ENCODE assay signal across 2 cellular contexts in the genomic region with DNA sequence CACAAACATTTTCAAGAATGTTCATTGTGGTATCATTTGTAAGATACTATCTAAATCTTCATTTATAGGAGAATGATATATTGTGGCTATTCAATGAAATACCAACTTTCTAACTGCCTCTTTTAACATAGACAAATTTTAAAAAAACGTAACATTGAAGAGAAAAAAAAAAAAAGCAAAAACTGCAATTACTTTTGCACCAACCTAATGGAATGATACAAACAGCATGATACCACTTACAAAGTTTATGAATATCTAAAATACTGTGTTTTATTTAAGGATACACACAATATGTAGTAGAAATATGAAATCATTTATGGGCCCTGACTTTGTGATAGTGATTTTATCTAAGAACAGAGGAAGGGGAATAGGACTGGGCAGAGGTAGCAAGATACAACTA.
TF ChIP-seq lines count a peak whose summit lies in the region.

No MANE protein-coding gene starts in this region.

TF ChIP-seq in HEK293T, 16 proteins besides CTCF, POLR2A, EP300 and RAD21:
- TF ChIP-seq SP1 (IDR thresholded peaks at IDR 0.05) (no peak), FOXK2 (IDR thresholded peaks at IDR 0.05) (no peak), ELF4 (IDR thresholded peaks at IDR 0.05) (peak; percentile 51; the same call in 1 of the 2 replicates)

TF ChIP-seq in K562, 482 proteins besides CTCF, POLR2A, EP300 and RAD21:
- TF ChIP-seq SIX5 (IDR thresholded peaks at IDR 0.05; ENCODE audit: borderline replicate concordance in 1 of 2, insufficient read depth in 1 of 2, low read depth in 1 of 2, low read length in 2 of 2) (no peak), GTF2E2 (tag; IDR thresholded peaks at IDR 0.05) (peak; percentile 47; the same call in 1 of the 2 replicates), NKRF (IDR thresholded peaks at IDR 0.05; ENCODE audit: borderline replicate concordance) (no peak), DDX20 (tag; IDR thresholded peaks at IDR 0.05; ENCODE audit: low read depth) (no peak), GATAD2A (IDR thresholded peaks at IDR 0.05) (no peak), ZNF146 (CRISPR knock-in tag; IDR thresholded peaks at IDR 0.05; ENCODE audit: unreplicated experiment) (no peak), MBD1 (CRISPR knock-in tag; IDR thresholded peaks at IDR 0.05) (peak; percentile 78; the same call in 1 of the 2 replicates), XRCC4 (IDR thresholded peaks at IDR 0.05; ENCODE audit: extremely low read depth, insufficient read depth, insufficient read length) (no peak), PTTG1 (tag; IDR thresholded peaks at IDR 0.05; ENCODE audit: low read depth) (no peak), ZNF133 (CRISPR knock-in tag; IDR thresholded peaks at IDR 0.05) (no peak), POLR2H (tag; IDR thresholded peaks at IDR 0.05; ENCODE audit: low read depth) (peak; percentile 72), FOXJ2 (tag; IDR thresholded peaks at IDR 0.05) (no peak), ZNF324 (CRISPR knock-in tag; IDR thresholded peaks at IDR 0.05) (no peak), CGGBP1 (CRISPR knock-in tag; IDR thresholded peaks at IDR 0.05) (no peak), ZNF445 (CRISPR knock-in tag; IDR thresholded peaks at IDR 0.05; ENCODE audit: low read depth) (no peak), DEAF1 (CRISPR knock-in tag; IDR thresholded peaks at IDR 0.05) (no peak), ZMIZ1 (IDR thresholded peaks at IDR 0.05; ENCODE audit: low read depth in 2 of 2, low read length in 2 of 2) (no peak), ZNF76 (CRISPR knock-in tag; IDR thresholded peaks at IDR 0.05; ENCODE audit: borderline replicate concordance) (no peak), OTX1 (CRISPR knock-in tag; IDR thresholded peaks at IDR 0.05) (no peak), ZNF175 (CRISPR knock-in tag; IDR thresholded peaks at IDR 0.05; ENCODE audit: low read depth) (no peak)
